22 cellular contexts compared by ENCODE assay signal in the genomic region with DNA sequence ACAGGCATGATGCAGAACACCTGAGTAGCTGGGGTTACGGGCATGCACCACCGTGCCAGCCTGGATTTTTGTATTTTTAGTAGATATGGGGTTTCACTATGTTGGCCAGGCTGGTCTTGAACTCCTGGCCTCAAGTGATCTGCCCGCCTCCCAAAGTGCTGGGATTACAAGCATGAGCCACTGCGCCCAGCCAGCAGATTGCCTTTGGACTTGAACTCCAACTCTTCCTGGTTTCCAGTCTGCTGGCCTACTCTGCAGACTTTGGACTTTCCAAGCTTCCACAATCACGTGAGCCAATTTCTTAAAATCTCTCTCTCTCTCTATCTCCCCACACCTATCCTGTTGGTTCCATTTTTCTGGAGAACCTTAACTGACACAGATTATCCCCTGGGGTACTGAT.
"Had no signal": no experiment of that assay in that cellular context is flagged by ENCODE, and none has a peak within 500 bp of the region (broad histone marks: within the 10 kb centered on the region; RNA-seq: fewer than 3 reads in every experiment).

No MANE protein-coding gene starts in this region.

- DNase-seq: dermis blood vessel endothelial cell; effector memory CD4-positive, alpha-beta T cell; erythroblast; left cardiac atrium; left ventricle myocardium superior; naive thymus-derived CD8-positive, alpha-beta T cell; nephron progenitor cell; nucleus accumbens; right cardiac atrium; stimulated activated CD4-positive, alpha-beta T cell treated with anti-CD3 and anti-CD28 coated beads, Interleukin-15, amount 100 ng/mL, for 24 hours; stimulated activated CD4-positive, alpha-beta T cell treated with anti-CD3 and anti-CD28 coated beads, Interleukin-2, amount 100 ng/mL, for 48 hours; stimulated activated naive CD4-positive, alpha-beta T cell; stimulated activated naive CD8-positive, alpha-beta T cell treated with anti-CD3 and anti-CD28 coated beads, Interleukin-15, amount 100 ng/mL, for 72 hours; trophoblast cell had no signal

- H3K4me1 ChIP-seq: prostate gland had no signal

- H3K36me3 Mint-ChIP-seq: memory B cell; naive thymus-derived CD8-positive, alpha-beta T cell had no signal

- H3K9me3 Mint-ChIP-seq: central memory CD8-positive, alpha-beta T cell; memory B cell; naive thymus-derived CD8-positive, alpha-beta T cell; nephron progenitor cell; stimulated activated naive CD8-positive, alpha-beta T cell treated with anti-CD3 and anti-CD28 coated beads, Interleukin-15, amount 100 ng/mL, for 72 hours had no signal

- H3K4me3 ChIP-seq: cardiac muscle cell, coronary artery, lung, prostate gland, skin epidermis, suprapubic skin had no signal

- H3K27me3 ChIP-seq: cardiac muscle cell, suprapubic skin had no signal

- H3K27ac Mint-ChIP-seq: memory B cell; naive thymus-derived CD8-positive, alpha-beta T cell; nephron progenitor cell; stimulated activated naive CD8-positive, alpha-beta T cell treated with anti-CD3 and anti-CD28 coated beads, Interleukin-15, amount 100 ng/mL, for 72 hours had no signal

- ATAC-seq: left cardiac atrium; left ventricle myocardium superior; naive thymus-derived CD8-positive, alpha-beta T cell; right cardiac atrium; stimulated activated naive CD8-positive, alpha-beta T cell treated with anti-CD3 and anti-CD28 coated beads, Interleukin-15, amount 100 ng/mL, for 72 hours had no signal

- H3K27ac ChIP-seq: cardiac muscle cell, coronary artery, prostate gland, skin epidermis, suprapubic skin had no signal

- H3K4me3 Mint-ChIP-seq: central memory CD8-positive, alpha-beta T cell; memory B cell; naive thymus-derived CD8-positive, alpha-beta T cell; nephron progenitor cell; stimulated activated naive CD8-positive, alpha-beta T cell treated with anti-CD3 and anti-CD28 coated beads, Interleukin-15, amount 100 ng/mL, for 72 hours had no signal

- H3K9me3 ChIP-seq: prostate gland, suprapubic skin had no signal

- H3K36me3 ChIP-seq: cardiac muscle cell, prostate gland, suprapubic skin had no signal
